8 cellular contexts compared by ENCODE assay signal in genomic region chr1:220218397-220219135, GRCh38. TPM values are rescaled to one million over a fixed set of nuclear protein-coding genes. Genes with fewer than 3 reads are reported as not detected.
DNase-seq lines count a peak whose midpoint lies in the region; ATAC-seq, FAIRE-seq and TF ChIP-seq lines count a peak whose summit lies in the region.
"Not testable (repeated sequence)": the region's sequence is repeated elsewhere in the genome, so short reads cannot be mapped to it uniquely, and the experiment has no call there.

No MANE protein-coding gene starts in this region.

- intact Hi-C loops in sigmoid colon (cut with DNase I): not testable (repeated sequence)

- peak; percentile 95 for FAIRE-seq in TTC549 (lab: Jason Lieb, UNC)

- peak; percentile 27 for ATAC-seq in GM18519 (IDR thresholded peaks at IDR 0.05; ENCODE audit: low FRiP score, unreplicated experiment)
- peak; percentile 34 for ATAC-seq in HG03108 (IDR thresholded peaks at IDR 0.05; ENCODE audit: unreplicated experiment)

- peak in 3 of 4 experiments; percentile 13 to 51 (median 46) for TF ChIP-seq CTCF in sigmoid colon (IDR thresholded peaks at IDR 0.05)

- WGBS in sigmoid colon, 2 donors: 48 to 64% methylated on average over 6 of the region's 6 CpGs

- in situ Hi-C loops in T47D (cut with HindIII; ENCODE audit: low pct_unique_long_range_greater_than_20kb, low sequenced_read_pairs): not testable (repeated sequence)

- not testable (repeated sequence) for H3K4me3 ChIP-seq in sigmoid colon

- TF ChIP-seq POLR2A in sigmoid colon (IDR thresholded peaks at IDR 0.05): not testable (repeated sequence)

- not testable (repeated sequence) for H3K36me3 ChIP-seq in sigmoid colon

- H3K4me1 ChIP-seq in sigmoid colon: not testable (repeated sequence)

- peak; percentile 39 for DNase-seq in AG08396 (ENCODE audit: low spot score)
- peak; percentile 47 for DNase-seq in NCI-H2081 treated with DMSO at 0.1 percent for 48 hours (lab: John Stamatoyannopoulos, UW)
- DNase-seq in T47D (ENCODE audit: low read depth in 1 of 2, low spot score in 1 of 2): peak; percentile 50 to 81
- DNase-seq in iPS DF 19.7 (ENCODE audit: low read depth, low spot score): peak; percentile 38
- not testable (repeated sequence) for DNase-seq in sigmoid colon

- H3K27me3 ChIP-seq in sigmoid colon: not testable (repeated sequence)

- H3K9me3 ChIP-seq in sigmoid colon: not testable (repeated sequence)

- not testable (repeated sequence) for TF ChIP-seq EP300 in sigmoid colon (IDR thresholded peaks at IDR 0.05)

- H3K27ac ChIP-seq in sigmoid colon: not testable (repeated sequence)

RNA-seq across cellular contexts. Expression of gene RAB3GAP2, which starts 53.7 kb away (rescaled TPM):
- total RNA-seq in sigmoid colon: 10 to 100 TPM; 22.7 to 31.6 (median 25.6) TPM
- 10 to 100 TPM in 1 of 3 donors, 1 to 10 TPM in 2; 3.0 to 10.2 (median 4.2) TPM for polyA plus RNA-seq in sigmoid colon
